Comparison of ENCODE assay signal across 8 cellular contexts in the genomic region with DNA sequence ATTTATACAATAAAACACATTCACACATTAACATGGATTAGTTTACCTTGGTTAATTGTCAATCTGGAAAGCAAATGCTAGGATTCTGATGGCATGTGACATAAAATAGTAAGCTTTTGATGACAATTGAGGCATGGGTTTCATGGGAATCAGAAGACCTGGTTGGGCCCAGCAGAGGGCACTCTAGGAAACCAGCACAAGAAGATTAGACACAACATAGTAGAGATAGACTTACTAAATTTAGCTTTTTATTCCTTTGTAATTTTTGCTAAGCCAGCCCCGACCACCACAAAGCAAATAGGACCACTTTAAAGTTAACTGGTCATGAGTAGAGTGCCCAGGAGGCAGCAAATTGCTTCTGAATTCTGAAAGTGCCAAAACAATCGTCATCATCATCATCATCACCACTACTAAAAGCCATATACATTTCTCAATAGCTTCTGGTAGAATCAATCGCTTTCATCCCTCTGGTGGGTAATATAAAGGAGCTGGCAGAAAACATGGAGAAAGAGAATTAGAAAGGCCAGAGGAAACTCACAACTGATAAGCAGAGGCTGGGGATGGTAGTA.
DNase-seq lines count a peak whose midpoint lies in the region; ATAC-seq and TF ChIP-seq lines count a peak whose summit lies in the region.

No MANE protein-coding gene starts in this region.

- H3K4me1 Mint-ChIP-seq in CD14-positive monocyte = peaks cover 30% of the 10 kb centered on the region

- ATAC-seq in left cardiac atrium (peak; percentile 27 to 42), HG03565 (IDR thresholded peaks at IDR 0.05; ENCODE audit: unreplicated experiment) (no peak), HG03460 (IDR thresholded peaks at IDR 0.05; ENCODE audit: unreplicated experiment) (no peak)

- no peaks in the 10 kb centered on the region for H3K36me3 ChIP-seq in colonic mucosa

- H3K9ac ChIP-seq in colonic mucosa (ENCODE audit: low read depth in 2 of 2, low read length in 2 of 2) = no peak overlapping the region

- DNase-seq in CD14-positive monocyte (ENCODE audit: low spot score) (no peak), HEK293T (ENCODE audit: extremely low spot score) (peak; percentile 28), activated T-cell treated with anti-CD3 and anti-CD28 coated beads for 24 hours (ENCODE audit: low read depth) (peak; percentile 16), left cardiac atrium (no peak), colonic mucosa (no peak)
- peak; percentile 38 to 48 for DNase-seq in stimulated activated CD4-positive, alpha-beta T cell treated with anti-CD3 and anti-CD28 coated beads, Interleukin-2, amount 100 ng/mL, for 24 hours

- POLR2A ChIA-PET in HEK293T (lab: Yijun Ruan, JAX) = interaction anchor here (1.0 to 3.3 kb wide), 3 partner anchors 113 to 163 kb away, joined by 3 to 11 read pairs (median 6); partner anchors contain the start of gene ARRDC3

- H3K27me3 ChIP-seq in colonic mucosa = no peaks in the 10 kb centered on the region

- intact Hi-C loops in CD14-positive monocyte (cut with micrococcal nuclease) = loop anchor here in 1 of 2 donors (10.0 kb wide), 1 partner anchor 115 kb away; no protein-coding TSS in a partner anchor
- intact Hi-C loops in left cardiac atrium (cut with DNase I) = loop anchor here (10.0 kb wide), 2 partner anchors 95 to 105 kb away; no protein-coding TSS in a partner anchor
- intact Hi-C loops in colonic mucosa (cut with DNase I) = loop anchor here (5.0 to 10.0 kb wide), 3 partner anchors 55 to 345 kb away; no protein-coding TSS in a partner anchor

- peaks cover 4% of the 10 kb centered on the region for H3K4me1 ChIP-seq in colonic mucosa

- TF ChIP-seq CTCF in CD14-positive monocyte (IDR thresholded peaks at IDR 0.05) (no peak), colonic mucosa (IDR thresholded peaks at IDR 0.05) (no peak)

- CTCF ChIA-PET in HEK293T (lab: Yijun Ruan, JAX) = interaction anchor here (0.7 to 2.6 kb wide), 10 partner anchors 8 to 221 kb away, joined by 3 to 16 read pairs (median 4); partner anchors contain the start of gene ARRDC3

- H3K9me3 ChIP-seq in colonic mucosa = no peaks in the 10 kb centered on the region

- peak overlapping the region; percentile 86 to 96 (median 92) for H3K27ac Mint-ChIP-seq in CD14-positive monocyte

- H3K36me3 Mint-ChIP-seq in CD14-positive monocyte = no peaks in the 10 kb centered on the region

- peaks cover 0 to 2% (median 0%) of the 10 kb centered on the region in 7 donors for H3K9me3 Mint-ChIP-seq in CD14-positive monocyte

- H3K27ac ChIP-seq in colonic mucosa = no peak overlapping the region

- no peak overlapping the region for H3K4me3 ChIP-seq in colonic mucosa

- no peak overlapping the region for H3K4me3 Mint-ChIP-seq in CD14-positive monocyte

- H3K27me3 Mint-ChIP-seq in CD14-positive monocyte (ENCODE audit: low read depth in 3 of 3) = peaks cover 0 to 2% (median 0%) of the 10 kb centered on the region in 3 donors

TF ChIP-seq in HEK293T, 16 proteins besides CTCF, POLR2A, EP300 and RAD21:
- TF ChIP-seq ZNF384 (IDR thresholded peaks at IDR 0.05) (no peak), TARDBP (IDR thresholded peaks at IDR 0.05) (no peak), FOXM1 (IDR thresholded peaks at IDR 0.05; ENCODE audit: borderline replicate concordance) (no peak), BHLHE40 (IDR thresholded peaks at IDR 0.05; ENCODE audit: borderline replicate concordance) (no peak), LEF1 (IDR thresholded peaks at IDR 0.05; ENCODE audit: borderline replicate concordance) (no peak)

Comparison
In these comparisons a context has a peak if more than half of its experiments do, and no peak if none do; other contexts are left out.
1. DNase-seq: peak in HEK293T (single experiment), activated T-cell treated with anti-CD3 and anti-CD28 coated beads for 24 hours (single experiment) and stimulated activated CD4-positive, alpha-beta T cell treated with anti-CD3 and anti-CD28 coated beads, Interleukin-2, amount 100 ng/mL, for 24 hours (2 of 2); none in CD14-positive monocyte (single experiment), left cardiac atrium (single experiment) and colonic mucosa (single experiment).
2. ATAC-seq: peak in left cardiac atrium (2 of 2); none in HG03565 (single experiment) and HG03460 (single experiment).